Comparison of ENCODE assay signal across 1 cellular context in the genomic region with DNA sequence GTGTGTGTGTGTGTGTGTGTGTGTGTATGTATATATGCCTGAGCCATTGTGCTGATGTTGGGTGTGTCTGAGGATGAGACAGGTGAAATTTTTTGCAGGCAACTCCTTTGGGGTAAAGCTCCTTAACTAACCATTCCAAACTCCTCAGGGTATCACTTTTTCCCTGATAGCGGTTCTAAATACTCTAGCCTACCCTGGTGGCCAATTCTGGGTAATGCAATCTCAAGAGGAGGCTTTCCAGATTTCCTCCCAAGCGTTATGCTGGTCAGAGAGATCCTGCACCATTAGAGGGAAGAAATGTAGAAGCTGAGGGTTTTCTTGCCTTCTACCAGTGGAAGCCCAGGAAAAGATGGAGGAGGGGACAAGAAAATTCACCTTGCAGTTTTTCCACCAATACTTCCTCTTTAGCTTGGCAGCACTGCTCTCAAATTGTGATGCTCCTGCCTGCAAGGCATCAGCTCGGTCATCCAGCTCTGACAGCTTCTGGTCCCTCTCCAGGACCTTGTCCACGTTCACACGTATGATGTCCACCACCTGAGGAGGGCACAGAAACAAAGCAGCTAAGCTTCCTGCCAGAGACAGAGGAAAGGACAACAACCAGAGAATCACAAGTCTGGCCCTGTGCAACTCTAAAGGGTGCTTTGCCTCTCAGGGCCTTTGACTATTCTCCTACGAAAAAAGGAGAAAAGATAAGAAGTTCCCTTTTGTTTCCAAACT.
TF ChIP-seq lines count a peak whose summit lies in the region.

No MANE protein-coding gene starts in this region.

TF ChIP-seq in H1, 55 proteins besides CTCF, POLR2A, EP300 and RAD21:
- 0 out of 2 replicates have a peak, but pooled peaks have one; percentile 8 for TF ChIP-seq CEBPB (IDR thresholded peaks at IDR 0.05; ENCODE audit: low read depth, low read length)
- TF ChIP-seq BACH1 (IDR thresholded peaks at IDR 0.05; ENCODE audit: low read length), result no peak
- 0 out of 2 replicates have a peak, but pooled peaks have one; percentile 14 for TF ChIP-seq YY1 (IDR thresholded peaks at IDR 0.05; ENCODE audit: low read depth, low read length)
TF ChIP-seq in H1: peak in this region for 2.
